In the genomic region with DNA sequence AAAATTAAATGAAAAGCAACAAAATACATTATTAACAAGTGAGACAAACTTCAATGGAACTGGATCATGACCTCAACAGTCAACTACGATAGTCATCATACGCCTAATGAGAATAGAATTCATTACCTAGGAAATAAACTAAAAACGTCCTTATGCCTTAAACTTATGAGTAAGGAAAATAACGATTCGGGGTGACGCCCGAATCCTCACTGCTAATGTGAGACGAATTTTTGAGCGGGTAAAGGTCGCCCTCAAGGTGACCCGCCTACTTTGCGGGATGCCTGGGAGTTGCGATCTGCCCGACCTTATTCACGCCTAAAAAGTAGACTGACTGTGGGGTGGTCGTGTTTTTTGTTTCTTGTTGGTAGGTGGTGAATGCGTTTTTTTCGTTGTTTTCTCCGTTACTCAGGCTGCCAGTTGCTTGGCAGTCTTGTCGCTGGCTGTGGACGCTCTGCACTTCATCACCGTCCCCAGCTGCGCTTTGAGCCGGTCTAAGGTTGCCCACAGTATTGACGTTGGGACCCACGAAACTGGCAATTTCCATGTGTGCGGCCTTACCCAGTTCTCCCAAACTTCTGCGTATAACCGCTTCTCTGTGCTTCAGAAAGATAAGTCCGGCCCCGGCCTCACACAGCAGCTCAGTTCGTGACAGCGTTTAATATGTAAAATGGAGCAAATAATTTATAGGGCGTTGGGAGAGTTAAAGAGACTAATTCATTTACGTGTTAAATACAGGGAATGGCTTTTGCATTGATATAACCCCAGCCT, we compare ENCODE assay signal across 1 cellular context.
TF ChIP-seq lines count a peak whose summit lies in the region.

No MANE protein-coding gene starts in this region.

TF ChIP-seq in HepG2, 621 proteins besides CTCF, POLR2A, EP300 and RAD21 (continued from another document and continues in another):
- TF ChIP-seq, protein P1, sequence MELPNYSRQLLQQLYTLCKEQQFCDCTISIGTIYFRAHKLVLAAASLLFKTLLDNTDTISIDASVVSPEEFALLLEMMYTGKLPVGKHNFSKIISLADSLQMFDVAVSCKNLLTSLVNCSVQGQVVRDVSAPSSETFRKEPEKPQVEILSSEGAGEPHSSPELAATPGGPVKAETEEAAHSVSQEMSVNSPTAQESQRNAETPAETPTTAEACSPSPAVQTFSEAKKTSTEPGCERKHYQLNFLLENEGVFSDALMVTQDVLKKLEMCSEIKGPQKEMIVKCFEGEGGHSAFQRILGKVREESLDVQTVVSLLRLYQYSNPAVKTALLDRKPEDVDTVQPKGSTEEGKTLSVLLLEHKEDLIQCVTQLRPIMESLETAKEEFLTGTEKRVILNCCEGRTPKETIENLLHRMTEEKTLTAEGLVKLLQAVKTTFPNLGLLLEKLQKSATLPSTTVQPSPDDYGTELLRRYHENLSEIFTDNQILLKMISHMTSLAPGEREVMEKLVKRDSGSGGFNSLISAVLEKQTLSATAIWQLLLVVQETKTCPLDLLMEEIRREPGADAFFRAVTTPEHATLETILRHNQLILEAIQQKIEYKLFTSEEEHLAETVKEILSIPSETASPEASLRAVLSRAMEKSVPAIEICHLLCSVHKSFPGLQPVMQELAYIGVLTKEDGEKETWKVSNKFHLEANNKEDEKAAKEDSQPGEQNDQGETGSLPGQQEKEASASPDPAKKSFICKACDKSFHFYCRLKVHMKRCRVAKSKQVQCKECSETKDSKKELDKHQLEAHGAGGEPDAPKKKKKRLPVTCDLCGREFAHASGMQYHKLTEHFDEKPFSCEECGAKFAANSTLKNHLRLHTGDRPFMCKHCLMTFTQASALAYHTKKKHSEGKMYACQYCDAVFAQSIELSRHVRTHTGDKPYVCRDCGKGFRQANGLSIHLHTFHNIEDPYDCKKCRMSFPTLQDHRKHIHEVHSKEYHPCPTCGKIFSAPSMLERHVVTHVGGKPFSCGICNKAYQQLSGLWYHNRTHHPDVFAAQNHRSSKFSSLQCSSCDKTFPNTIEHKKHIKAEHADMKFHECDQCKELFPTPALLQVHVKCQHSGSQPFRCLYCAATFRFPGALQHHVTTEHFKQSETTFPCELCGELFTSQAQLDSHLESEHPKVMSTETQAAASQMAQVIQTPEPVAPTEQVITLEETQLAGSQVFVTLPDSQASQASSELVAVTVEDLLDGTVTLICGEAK (IDR thresholded peaks at IDR 0.05) = no peak
- TF ChIP-seq, protein P1 (CRISPR knock-in tag; IDR thresholded peaks at IDR 0.05) = 0 out of 2 replicates have a peak, but pooled peaks have one; percentile 35
- TF ChIP-seq PHF21A (CRISPR knock-in tag; IDR thresholded peaks at IDR 0.05) (peak; percentile 94), SNAI1 (CRISPR knock-in tag; IDR thresholded peaks at IDR 0.05; ENCODE audit: borderline replicate concordance) (peak; percentile 92), RFX5 (IDR thresholded peaks at IDR 0.05; ENCODE audit: low read depth, low read length) (peak; percentile 47; the same call in 1 of the 2 replicates), ZNF615 (CRISPR knock-in tag; IDR thresholded peaks at IDR 0.05; ENCODE audit: borderline replicate concordance) (no peak; the same call in 1 of the 2 replicates), PAWR (CRISPR knock-in tag; IDR thresholded peaks at IDR 0.05; ENCODE audit: borderline replicate concordance) (0 out of 2 replicates have a peak, but pooled peaks have one; percentile 81), SNAPC2 (CRISPR knock-in tag; IDR thresholded peaks at IDR 0.05) (peak; percentile 100), ZNF354B (CRISPR knock-in tag; IDR thresholded peaks at IDR 0.05) (peak; percentile 93; the same call in 1 of the 2 replicates), ZNF484 (CRISPR knock-in tag; IDR thresholded peaks at IDR 0.05; ENCODE audit: borderline replicate concordance, low read depth) (no peak), ZNF816 (CRISPR knock-in tag; IDR thresholded peaks at IDR 0.05; ENCODE audit: borderline replicate concordance) (0 out of 2 replicates have a peak, but pooled peaks have one; percentile 4), SSRP1 (CRISPR knock-in tag; IDR thresholded peaks at IDR 0.05) (peak; percentile 98), GFI1 (CRISPR knock-in tag; IDR thresholded peaks at IDR 0.05; ENCODE audit: borderline replicate concordance) (peak; percentile 21; the same call in 1 of the 2 replicates), THAP11 (CRISPR knock-in tag; IDR thresholded peaks at IDR 0.05) (peak; percentile 88), AKAP8 (CRISPR knock-in tag; IDR thresholded peaks at IDR 0.05) (peak; percentile 82), ZMYM2 (CRISPR knock-in tag; IDR thresholded peaks at IDR 0.05) (peak; percentile 80; the same call in 1 of the 2 replicates), MAFG (CRISPR knock-in tag; IDR thresholded peaks at IDR 0.05) (no peak), HMG20B (CRISPR knock-in tag; conservative IDR thresholded peaks at IDR 0.05) (peak; percentile 72), PRMT3 (CRISPR knock-in tag; IDR thresholded peaks at IDR 0.05; ENCODE audit: borderline replicate concordance, low read depth) (peak; percentile 97), ZNF292 (CRISPR knock-in tag; IDR thresholded peaks at IDR 0.05; ENCODE audit: borderline replicate concordance, low read depth) (0 out of 2 replicates have a peak, but pooled peaks have one; percentile 53), ZNF720 (CRISPR knock-in tag; IDR thresholded peaks at IDR 0.05) (peak; percentile 98), KDM3A (CRISPR knock-in tag; IDR thresholded peaks at IDR 0.05; ENCODE audit: low read depth) (peak; percentile 97), MYNN (CRISPR knock-in tag; IDR thresholded peaks at IDR 0.05; ENCODE audit: low read depth) (no peak), ZNF792 (CRISPR knock-in tag; IDR thresholded peaks at IDR 0.05) (peak; percentile 98), KDM1A (CRISPR knock-in tag; IDR thresholded peaks at IDR 0.05) (no peak), ZNF878 (CRISPR knock-in tag; IDR thresholded peaks at IDR 0.05) (peak; percentile 92), ZNF564 (CRISPR knock-in tag; IDR thresholded peaks at IDR 0.05) (peak; percentile 41), SOX6 (IDR thresholded peaks at IDR 0.05) (no peak), SOX6 (CRISPR knock-in tag; IDR thresholded peaks at IDR 0.05) (peak; percentile 85), ZC3H4 (CRISPR knock-in tag; IDR thresholded peaks at IDR 0.05; ENCODE audit: borderline replicate concordance) (peak; percentile 100), ZNF879 (CRISPR knock-in tag; IDR thresholded peaks at IDR 0.05) (no peak; the same call in 1 of the 2 replicates), BCL6 (CRISPR knock-in tag; IDR thresholded peaks at IDR 0.05) (peak; percentile 79), NFYC (CRISPR knock-in tag; IDR thresholded peaks at IDR 0.05) (no peak; the same call in none of the 2 replicates), ATAD3A (CRISPR knock-in tag; IDR thresholded peaks at IDR 0.05) (peak; percentile 85; the same call in 1 of the 2 replicates), GABPA (IDR thresholded peaks at IDR 0.05; ENCODE audit: low read depth, low read length) (no peak), GABPA (CRISPR knock-in tag; IDR thresholded peaks at IDR 0.05; ENCODE audit: low read depth) (peak; percentile 69), ZNF350 (CRISPR knock-in tag; IDR thresholded peaks at IDR 0.05; ENCODE audit: borderline replicate concordance, low read depth) (peak; percentile 97)
- TF ChIP-seq, protein P2, sequence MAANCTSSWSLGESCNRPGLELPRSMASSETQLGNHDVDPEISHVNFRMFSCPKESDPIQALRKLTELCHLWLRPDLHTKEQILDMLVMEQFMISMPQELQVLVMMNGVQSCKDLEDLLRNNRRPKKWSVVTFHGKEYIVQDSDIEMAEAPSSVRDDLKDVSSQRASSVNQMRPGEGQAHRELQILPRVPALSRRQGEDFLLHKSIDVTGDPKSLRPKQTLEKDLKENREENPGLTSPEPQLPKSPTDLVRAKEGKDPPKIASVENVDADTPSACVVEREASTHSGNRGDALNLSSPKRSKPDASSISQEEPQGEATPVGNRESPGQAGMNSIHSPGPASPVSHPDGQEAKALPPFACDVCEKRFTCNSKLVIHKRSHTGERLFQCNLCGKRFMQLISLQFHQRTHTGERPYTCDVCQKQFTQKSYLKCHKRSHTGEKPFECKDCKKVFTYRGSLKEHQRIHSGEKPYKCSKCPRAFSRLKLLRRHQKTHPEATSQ (CRISPR knock-in tag; IDR thresholded peaks at IDR 0.05; ENCODE audit: borderline replicate concordance) = peak; percentile 81
- TF ChIP-seq, protein P3, sequence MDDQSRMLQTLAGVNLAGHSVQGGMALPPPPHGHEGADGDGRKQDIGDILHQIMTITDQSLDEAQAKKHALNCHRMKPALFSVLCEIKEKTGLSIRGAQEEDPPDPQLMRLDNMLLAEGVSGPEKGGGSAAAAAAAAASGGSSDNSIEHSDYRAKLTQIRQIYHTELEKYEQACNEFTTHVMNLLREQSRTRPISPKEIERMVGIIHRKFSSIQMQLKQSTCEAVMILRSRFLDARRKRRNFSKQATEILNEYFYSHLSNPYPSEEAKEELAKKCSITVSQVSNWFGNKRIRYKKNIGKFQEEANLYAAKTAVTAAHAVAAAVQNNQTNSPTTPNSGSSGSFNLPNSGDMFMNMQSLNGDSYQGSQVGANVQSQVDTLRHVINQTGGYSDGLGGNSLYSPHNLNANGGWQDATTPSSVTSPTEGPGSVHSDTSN (CRISPR knock-in tag; IDR thresholded peaks at IDR 0.05; ENCODE audit: borderline replicate concordance) = no peak; the same call in none of the 2 replicates
- TF ChIP-seq, protein P4, sequence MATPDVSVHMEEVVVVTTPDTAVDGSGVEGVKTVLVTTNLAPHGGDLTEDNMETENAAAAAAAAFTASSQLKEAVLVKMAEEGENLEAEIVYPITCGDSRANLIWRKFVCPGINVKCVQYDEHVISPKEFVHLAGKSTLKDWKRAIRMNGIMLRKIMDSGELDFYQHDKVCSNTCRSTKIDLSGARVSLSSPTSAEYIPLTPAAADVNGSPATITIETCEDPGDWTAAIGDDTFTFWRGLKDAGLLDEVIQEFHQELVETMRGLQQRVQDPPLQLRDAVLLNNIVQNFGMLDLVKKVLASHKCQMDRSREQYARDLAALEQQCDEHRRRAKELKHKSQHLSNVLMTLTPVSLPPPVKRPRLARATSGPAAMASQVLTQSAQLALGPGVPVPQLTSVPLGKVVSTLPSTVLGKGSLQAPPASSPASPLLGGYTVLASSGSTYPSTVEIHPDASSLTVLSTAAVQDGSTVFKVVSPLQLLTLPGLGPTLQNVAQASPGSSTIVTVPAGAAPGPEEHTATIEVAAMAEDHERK (CRISPR knock-in tag; IDR thresholded peaks at IDR 0.05; ENCODE audit: low read depth) = peak; percentile 5; the same call in 1 of the 2 replicates
- TF ChIP-seq, protein P5, sequence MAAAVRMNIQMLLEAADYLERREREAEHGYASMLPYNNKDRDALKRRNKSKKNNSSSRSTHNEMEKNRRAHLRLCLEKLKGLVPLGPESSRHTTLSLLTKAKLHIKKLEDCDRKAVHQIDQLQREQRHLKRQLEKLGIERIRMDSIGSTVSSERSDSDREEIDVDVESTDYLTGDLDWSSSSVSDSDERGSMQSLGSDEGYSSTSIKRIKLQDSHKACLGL (CRISPR knock-in tag; IDR thresholded peaks at IDR 0.05) = no peak; the same call in 1 of the 2 replicates
- TF ChIP-seq, protein P6, sequence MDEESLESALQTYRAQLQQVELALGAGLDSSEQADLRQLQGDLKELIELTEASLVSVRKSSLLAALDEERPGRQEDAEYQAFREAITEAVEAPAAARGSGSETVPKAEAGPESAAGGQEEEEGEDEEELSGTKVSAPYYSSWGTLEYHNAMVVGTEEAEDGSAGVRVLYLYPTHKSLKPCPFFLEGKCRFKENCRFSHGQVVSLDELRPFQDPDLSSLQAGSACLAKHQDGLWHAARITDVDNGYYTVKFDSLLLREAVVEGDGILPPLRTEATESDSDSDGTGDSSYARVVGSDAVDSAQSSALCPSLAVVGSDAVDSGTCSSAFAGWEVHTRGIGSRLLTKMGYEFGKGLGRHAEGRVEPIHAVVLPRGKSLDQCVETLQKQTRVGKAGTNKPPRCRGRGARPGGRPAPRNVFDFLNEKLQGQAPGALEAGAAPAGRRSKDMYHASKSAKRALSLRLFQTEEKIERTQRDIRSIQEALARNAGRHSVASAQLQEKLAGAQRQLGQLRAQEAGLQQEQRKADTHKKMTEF (CRISPR knock-in tag; IDR thresholded peaks at IDR 0.05) = peak; percentile 100
- TF ChIP-seq, protein P7, sequence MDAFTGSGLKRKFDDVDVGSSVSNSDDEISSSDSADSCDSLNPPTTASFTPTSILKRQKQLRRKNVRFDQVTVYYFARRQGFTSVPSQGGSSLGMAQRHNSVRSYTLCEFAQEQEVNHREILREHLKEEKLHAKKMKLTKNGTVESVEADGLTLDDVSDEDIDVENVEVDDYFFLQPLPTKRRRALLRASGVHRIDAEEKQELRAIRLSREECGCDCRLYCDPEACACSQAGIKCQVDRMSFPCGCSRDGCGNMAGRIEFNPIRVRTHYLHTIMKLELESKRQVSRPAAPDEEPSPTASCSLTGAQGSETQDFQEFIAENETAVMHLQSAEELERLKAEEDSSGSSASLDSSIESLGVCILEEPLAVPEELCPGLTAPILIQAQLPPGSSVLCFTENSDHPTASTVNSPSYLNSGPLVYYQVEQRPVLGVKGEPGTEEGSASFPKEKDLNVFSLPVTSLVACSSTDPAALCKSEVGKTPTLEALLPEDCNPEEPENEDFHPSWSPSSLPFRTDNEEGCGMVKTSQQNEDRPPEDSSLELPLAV (CRISPR knock-in tag; conservative IDR thresholded peaks at IDR 0.05; ENCODE audit: low read depth) = peak; percentile 85
- TF ChIP-seq, protein P8, sequence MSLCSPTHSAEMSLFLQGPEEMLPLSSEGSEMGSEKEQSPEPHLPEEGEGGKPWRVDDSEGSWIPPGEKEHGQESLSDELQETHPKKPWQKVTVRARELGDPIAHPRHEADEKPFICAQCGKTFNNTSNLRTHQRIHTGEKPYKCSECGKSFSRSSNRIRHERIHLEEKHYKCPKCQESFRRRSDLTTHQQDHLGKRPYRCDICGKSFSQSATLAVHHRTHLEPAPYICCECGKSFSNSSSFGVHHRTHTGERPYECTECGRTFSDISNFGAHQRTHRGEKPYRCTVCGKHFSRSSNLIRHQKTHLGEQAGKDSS (CRISPR knock-in tag; IDR thresholded peaks at IDR 0.05; ENCODE audit: borderline replicate concordance, low read depth) = peak; percentile 72
